ENCODE assay signal across 5 cellular contexts in genomic region chr3:195642311-195642710, GRCh38. TPM values are rescaled to one million over a fixed set of nuclear protein-coding genes. Genes with fewer than 3 reads are reported as not detected.
"Had no signal": no experiment of that assay in that cellular context is flagged by ENCODE, and none has a peak within 500 bp of the region (broad histone marks: within the 10 kb centered on the region; RNA-seq: fewer than 3 reads in every experiment).

No MANE protein-coding gene starts in this region.

RNA-seq across cellular contexts. Expression of gene APOD, which starts 58.6 kb away (rescaled TPM):
- total RNA-seq: activated CD8-positive, alpha-beta memory T cell treated with anti-CD3 and anti-CD28 coated beads for 36 hours; activated CD8-positive, alpha-beta T cell treated with anti-CD3 and anti-CD28 coated beads for 36 hours; activated naive CD8-positive, alpha-beta T cell treated with anti-CD3 and anti-CD28 coated beads for 36 hours; activated T-cell treated with anti-CD3 and anti-CD28 coated beads, Interleukin-2, amount 50 U/mL, for 4 hours; astrocyte had no signal
